8 cellular contexts compared by ENCODE assay signal in the genomic region with DNA sequence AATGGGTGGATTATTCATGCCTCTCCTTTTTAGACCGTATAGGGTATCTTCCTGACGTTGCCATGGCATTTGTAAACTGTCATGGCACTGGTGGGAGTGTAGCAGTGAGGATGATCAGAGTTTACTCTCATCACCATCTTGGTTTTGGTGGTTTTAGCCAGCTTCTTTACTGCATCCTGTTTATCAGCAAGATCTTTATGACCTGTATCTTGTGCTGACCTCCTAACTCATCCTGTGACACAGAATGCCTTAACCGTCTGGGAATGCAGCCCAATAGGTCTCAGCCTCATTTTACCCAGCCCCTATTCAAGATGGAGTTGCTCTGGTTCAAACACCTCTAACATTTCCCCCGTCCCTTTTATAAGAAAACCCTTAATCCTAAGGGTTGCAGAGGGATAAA. TPM values are rescaled to one million over a fixed set of nuclear protein-coding genes. Genes with fewer than 3 reads are reported as not detected.
"Had no signal": no experiment of that assay in that cellular context is flagged by ENCODE, and none has a peak within 500 bp of the region (broad histone marks: within the 10 kb centered on the region; RNA-seq: fewer than 3 reads in every experiment).

No MANE protein-coding gene starts in this region.

RNA-seq across cellular contexts. Expression of gene LRTM1, which starts 50.1 kb away (rescaled TPM):
- total RNA-seq: OCI-LY7, PC-3, PC-9, Peyer's patch, Right ventricle myocardium inferior, Right ventricle myocardium superior, SJSA1, SK-MEL-5 had no signal
